31 cellular contexts compared by ENCODE assay signal in the genomic region with DNA sequence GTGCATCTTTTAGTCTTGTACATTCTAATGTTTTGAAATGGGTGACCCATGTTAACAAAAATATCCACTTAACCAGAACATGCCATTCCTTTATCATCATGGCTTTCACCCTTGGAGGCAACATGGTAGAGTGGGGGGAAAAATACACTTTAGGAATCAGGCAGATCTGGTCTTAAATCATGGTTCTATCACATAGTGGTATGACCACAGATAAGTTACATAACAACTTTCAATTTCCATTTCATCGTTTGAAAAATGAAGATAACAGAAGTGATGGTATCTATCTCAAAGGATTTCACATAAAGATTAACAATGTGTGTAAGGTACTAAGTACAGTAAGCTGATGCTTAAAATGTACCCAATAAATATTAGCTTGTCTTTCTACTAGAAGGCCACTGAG.
"Had no signal": no experiment of that assay in that cellular context is flagged by ENCODE, and none has a peak within 500 bp of the region (broad histone marks: within the 10 kb centered on the region; RNA-seq: fewer than 3 reads in every experiment).

No MANE protein-coding gene starts in this region.

- H3K9me3 Mint-ChIP-seq: activated CD4-positive, alpha-beta memory T cell treated with anti-CD3 and anti-CD28 coated beads for 36 hours; activated CD4-positive, alpha-beta T cell treated with anti-CD3 and anti-CD28 coated beads, Interleukin-2, amount 10 ng/mL, durations not matched to agents 24 days and 14 days; activated naive CD4-positive, alpha-beta T cell treated with anti-CD3 and anti-CD28 coated beads for 36 hours; activated naive CD4-positive, alpha-beta T cell treated with anti-CD3 and anti-CD28 coated beads, Interleukin-2, amount 50 U/mL, for 24 hours; activated naive CD8-positive, alpha-beta T cell treated with anti-CD3 and anti-CD28 coated beads for 36 hours; activated naive CD8-positive, alpha-beta T cell treated with anti-CD3 and anti-CD28 coated beads, Interleukin-2, amount 50 U/mL, for 24 hours; activated T-helper 1 cell treated with anti-CD3 and anti-CD28 coated beads, Interleukin-12 subunit alpha, Interleukin-12 subunit beta, Interleukin-2, Interleukin-4 antibody, amounts not matched to agents 30 ng/mL and 10 ng/mL and 1 ng/mL, durations not matched to agents 14 hours and 24 hours and 36 hours; activated T-helper 2 cell treated with anti-CD3 and anti-CD28 coated beads, Interferon-gamma antibody, Interleukin-2, Interleukin-4, amounts not matched to agents 10 μg/mL and 5 μg/mL and 100 μg/mL, durations not matched to agents 14 hours and 24 hours and 36 hours; effector memory CD8-positive, alpha-beta T cell had no signal

- DNase-seq: activated CD4-positive, alpha-beta memory T cell treated with anti-CD3 and anti-CD28 coated beads for 36 hours; activated CD4-positive, alpha-beta T cell treated with anti-CD3 and anti-CD28 coated beads for 36 hours; activated CD4-positive, alpha-beta T cell treated with anti-CD3 and anti-CD28 coated beads, Interleukin-2, amount 10 ng/mL, durations not matched to agents 24 days and 14 days; activated CD4-positive, CD25-positive, alpha-beta regulatory T cell; activated CD4-positive, CD25-positive, alpha-beta regulatory T cell treated with anti-CD3 and anti-CD28 coated beads, Interleukin-2, amount 50 U/mL, for 72 hours; activated CD8-positive, alpha-beta memory T cell treated with anti-CD3 and anti-CD28 coated beads, Interleukin-2, amount 10 ng/mL, durations not matched to agents 7 days and 5 days; activated CD8-positive, alpha-beta memory T cell treated with anti-CD3 and anti-CD28 coated beads, Interleukin-2, amount 50 U/mL, for 4 hours; activated CD8-positive, alpha-beta T cell treated with anti-CD3 and anti-CD28 coated beads, Interleukin-2, amount 10 ng/mL, durations not matched to agents 7 days and 5 days; activated effector memory CD4-positive, alpha-beta T cell treated with anti-CD3 and anti-CD28 coated beads, Interleukin-2, amount 50 U/mL, for 16 hours; activated naive CD4-positive, alpha-beta T cell treated with anti-CD3 and anti-CD28 coated beads for 36 hours; activated naive CD8-positive, alpha-beta T cell treated with anti-CD3 and anti-CD28 coated beads for 36 hours; activated naive CD8-positive, alpha-beta T cell treated with anti-CD3 and anti-CD28 coated beads, Interleukin-2, amount 50 U/mL, for 24 hours; activated T-cell treated with anti-CD3 and anti-CD28 coated beads, Interleukin-2, amount 50 U/mL, for 1 hour; activated T-cell treated with anti-CD3 and anti-CD28 coated beads, Interleukin-2, amount 50 U/mL, for 48 hours; adrenal gland; amygdala; aorta; body of pancreas; caudate nucleus; cortex of kidney; dermis blood vessel endothelial cell; effector CD4-positive, alpha-beta T cell; effector memory CD8-positive, alpha-beta T cell; esophagus squamous epithelium; foreskin melanocyte; heart right ventricle; T-helper 2 cell had no signal

- H3K27me3 Mint-ChIP-seq: activated CD4-positive, alpha-beta memory T cell treated with anti-CD3 and anti-CD28 coated beads for 36 hours; activated CD4-positive, alpha-beta T cell treated with anti-CD3 and anti-CD28 coated beads for 36 hours; activated CD4-positive, alpha-beta T cell treated with anti-CD3 and anti-CD28 coated beads, Interleukin-2, amount 10 ng/mL, durations not matched to agents 24 days and 14 days; activated CD8-positive, alpha-beta memory T cell treated with anti-CD3 and anti-CD28 coated beads, Interleukin-2, amount 10 ng/mL, durations not matched to agents 7 days and 5 days; activated naive CD4-positive, alpha-beta T cell treated with anti-CD3 and anti-CD28 coated beads, Interleukin-2, amount 50 U/mL, for 24 hours; activated naive CD8-positive, alpha-beta T cell treated with anti-CD3 and anti-CD28 coated beads for 36 hours; activated naive CD8-positive, alpha-beta T cell treated with anti-CD3 and anti-CD28 coated beads, Interleukin-2, amount 50 U/mL, for 24 hours; effector memory CD8-positive, alpha-beta T cell had no signal

- H3K27ac Mint-ChIP-seq: activated CD4-positive, alpha-beta memory T cell treated with anti-CD3 and anti-CD28 coated beads for 36 hours; activated CD4-positive, alpha-beta T cell treated with anti-CD3 and anti-CD28 coated beads for 36 hours; activated CD4-positive, alpha-beta T cell treated with anti-CD3 and anti-CD28 coated beads, Interleukin-2, amount 10 ng/mL, durations not matched to agents 24 days and 14 days; activated CD8-positive, alpha-beta memory T cell treated with anti-CD3 and anti-CD28 coated beads, Interleukin-2, amount 10 ng/mL, durations not matched to agents 7 days and 5 days; activated CD8-positive, alpha-beta T cell treated with anti-CD3 and anti-CD28 coated beads, Interleukin-2, amount 10 ng/mL, durations not matched to agents 7 days and 5 days; activated naive CD4-positive, alpha-beta T cell treated with anti-CD3 and anti-CD28 coated beads for 36 hours; activated naive CD4-positive, alpha-beta T cell treated with anti-CD3 and anti-CD28 coated beads, Interleukin-2, amount 50 U/mL, for 24 hours; activated naive CD8-positive, alpha-beta T cell treated with anti-CD3 and anti-CD28 coated beads for 36 hours; activated naive CD8-positive, alpha-beta T cell treated with anti-CD3 and anti-CD28 coated beads, Interleukin-2, amount 50 U/mL, for 24 hours; activated T-helper 1 cell treated with anti-CD3 and anti-CD28 coated beads, Interleukin-12 subunit alpha, Interleukin-12 subunit beta, Interleukin-2, Interleukin-4 antibody, amounts not matched to agents 30 ng/mL and 10 ng/mL and 1 ng/mL, durations not matched to agents 14 hours and 24 hours and 36 hours; activated T-helper 2 cell treated with anti-CD3 and anti-CD28 coated beads, Interferon-gamma antibody, Interleukin-2, Interleukin-4, amounts not matched to agents 10 μg/mL and 5 μg/mL and 100 μg/mL, durations not matched to agents 14 hours and 24 hours and 36 hours; effector memory CD8-positive, alpha-beta T cell had no signal

- H3K4me3 Mint-ChIP-seq: activated CD4-positive, alpha-beta memory T cell treated with anti-CD3 and anti-CD28 coated beads for 36 hours; activated CD4-positive, alpha-beta T cell treated with anti-CD3 and anti-CD28 coated beads for 36 hours; activated CD4-positive, alpha-beta T cell treated with anti-CD3 and anti-CD28 coated beads, Interleukin-2, amount 10 ng/mL, durations not matched to agents 24 days and 14 days; activated CD8-positive, alpha-beta memory T cell treated with anti-CD3 and anti-CD28 coated beads, Interleukin-2, amount 10 ng/mL, durations not matched to agents 7 days and 5 days; activated CD8-positive, alpha-beta T cell treated with anti-CD3 and anti-CD28 coated beads, Interleukin-2, amount 10 ng/mL, durations not matched to agents 7 days and 5 days; activated naive CD4-positive, alpha-beta T cell treated with anti-CD3 and anti-CD28 coated beads for 36 hours; activated naive CD4-positive, alpha-beta T cell treated with anti-CD3 and anti-CD28 coated beads, Interleukin-2, amount 50 U/mL, for 24 hours; activated naive CD8-positive, alpha-beta T cell treated with anti-CD3 and anti-CD28 coated beads for 36 hours; activated naive CD8-positive, alpha-beta T cell treated with anti-CD3 and anti-CD28 coated beads, Interleukin-2, amount 50 U/mL, for 24 hours; activated T-helper 1 cell treated with anti-CD3 and anti-CD28 coated beads, Interleukin-12 subunit alpha, Interleukin-12 subunit beta, Interleukin-2, Interleukin-4 antibody, amounts not matched to agents 30 ng/mL and 10 ng/mL and 1 ng/mL, durations not matched to agents 14 hours and 24 hours and 36 hours; effector memory CD8-positive, alpha-beta T cell had no signal

- H3K27ac ChIP-seq: adrenal gland, body of pancreas, gastroesophageal sphincter, heart right ventricle had no signal

- ATAC-seq: activated CD4-positive, alpha-beta T cell treated with anti-CD3 and anti-CD28 coated beads for 36 hours; activated CD8-positive, alpha-beta memory T cell treated with anti-CD3 and anti-CD28 coated beads, Interleukin-2, amount 10 ng/mL, durations not matched to agents 7 days and 5 days; activated CD8-positive, alpha-beta T cell treated with anti-CD3 and anti-CD28 coated beads, Interleukin-2, amount 10 ng/mL, durations not matched to agents 7 days and 5 days; activated naive CD8-positive, alpha-beta T cell treated with anti-CD3 and anti-CD28 coated beads, Interleukin-2, amount 50 U/mL, for 24 hours; body of pancreas; effector memory CD8-positive, alpha-beta T cell; gastroesophageal sphincter; heart right ventricle had no signal

- H3K4me1 Mint-ChIP-seq: activated CD4-positive, alpha-beta T cell treated with anti-CD3 and anti-CD28 coated beads, Interleukin-2, amount 10 ng/mL, durations not matched to agents 24 days and 14 days had no signal
